In the genomic region with DNA sequence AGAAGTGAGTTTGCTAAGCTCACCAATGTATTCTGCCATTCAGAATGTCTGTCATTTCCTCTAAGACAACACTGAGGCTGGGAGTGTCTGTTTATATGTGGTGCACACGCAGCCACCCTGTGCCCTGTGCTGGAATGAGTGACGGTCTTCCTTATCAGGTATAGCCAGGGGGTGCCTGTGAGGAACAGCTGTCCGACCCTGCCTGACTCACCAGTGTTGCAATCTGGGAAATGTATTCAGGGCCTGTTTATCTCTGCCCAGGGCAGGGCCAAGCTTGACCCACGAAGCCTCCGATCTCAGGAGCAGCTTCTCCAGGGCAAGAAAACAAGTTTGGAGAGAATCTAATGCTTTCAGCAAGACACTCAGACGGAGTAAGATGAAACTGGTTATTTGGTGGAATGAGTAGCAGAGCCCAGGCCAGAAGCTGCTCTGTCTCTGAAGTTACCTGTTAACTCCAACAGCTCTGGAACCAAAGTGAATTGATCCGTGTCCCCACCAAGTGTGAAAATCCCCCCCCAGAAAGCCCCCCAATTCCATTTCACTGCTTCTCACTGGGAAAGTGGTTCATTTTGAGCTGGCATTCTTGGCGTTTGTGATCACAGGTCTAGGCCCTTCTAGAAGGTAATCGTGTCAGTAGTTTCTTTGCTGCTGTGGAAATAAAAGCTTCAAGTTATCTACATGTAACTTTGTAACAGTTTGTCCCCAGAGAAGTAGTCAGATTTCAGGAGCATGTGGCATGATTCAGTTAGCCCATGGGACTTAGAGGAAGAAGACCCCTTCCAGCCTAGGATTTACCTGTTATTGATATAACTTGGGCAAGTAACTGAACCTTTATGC, we compare ENCODE assay signal across 1 cellular context.
TF ChIP-seq lines count a peak whose summit lies in the region.

No MANE protein-coding gene starts in this region.

TF ChIP-seq in HepG2, 621 proteins besides CTCF, POLR2A, EP300 and RAD21 (continued from another document and continues in another):
- TF ChIP-seq REPIN1 (CRISPR knock-in tag; IDR thresholded peaks at IDR 0.05; ENCODE audit: borderline replicate concordance, low read depth) (peak; percentile 53; the same call in 1 of the 2 replicates), ZNF335 (CRISPR knock-in tag; IDR thresholded peaks at IDR 0.05) (peak; percentile 76; the same call in 1 of the 2 replicates), ZNF12 (CRISPR knock-in tag; IDR thresholded peaks at IDR 0.05) (peak; percentile 69; the same call in 1 of the 2 replicates), RBAK (CRISPR knock-in tag; IDR thresholded peaks at IDR 0.05) (0 out of 2 replicates have a peak, but pooled peaks have one; percentile 55), MEIS2 (CRISPR knock-in tag; IDR thresholded peaks at IDR 0.05) (peak; percentile 68; the same call in 1 of the 2 replicates), IKZF5 (CRISPR knock-in tag; IDR thresholded peaks at IDR 0.05) (peak; percentile 70; the same call in 1 of the 2 replicates), TRIM22 (IDR thresholded peaks at IDR 0.05) (no peak), JUN (CRISPR knock-in tag; IDR thresholded peaks at IDR 0.05) (peak; percentile 82), ZNF501 (CRISPR knock-in tag; IDR thresholded peaks at IDR 0.05) (peak; percentile 83), LCORL (IDR thresholded peaks at IDR 0.05) (no peak), LCORL (CRISPR knock-in tag; IDR thresholded peaks at IDR 0.05) (peak; percentile 77), ARID5B (CRISPR knock-in tag; IDR thresholded peaks at IDR 0.05) (peak; percentile 83), ZNF562 (CRISPR knock-in tag; IDR thresholded peaks at IDR 0.05; ENCODE audit: borderline replicate concordance) (no peak), ZNF292 (CRISPR knock-in tag; IDR thresholded peaks at IDR 0.05; ENCODE audit: borderline replicate concordance, low read depth) (peak; percentile 90; the same call in 1 of the 2 replicates), ZC3H4 (CRISPR knock-in tag; IDR thresholded peaks at IDR 0.05; ENCODE audit: borderline replicate concordance) (no peak), U2AF2 (IDR thresholded peaks at IDR 0.05; ENCODE audit: low read depth, low read length) (no peak), HIC2 (CRISPR knock-in tag; IDR thresholded peaks at IDR 0.05; ENCODE audit: low read depth) (peak; percentile 83), ZNF460 (CRISPR knock-in tag; IDR thresholded peaks at IDR 0.05; ENCODE audit: borderline replicate concordance) (peak; percentile 15; the same call in 1 of the 2 replicates), ZNF773 (CRISPR knock-in tag; IDR thresholded peaks at IDR 0.05; ENCODE audit: borderline replicate concordance) (no peak), ZNF629 (CRISPR knock-in tag; conservative IDR thresholded peaks at IDR 0.05) (no peak)
- TF ChIP-seq, protein P1, sequence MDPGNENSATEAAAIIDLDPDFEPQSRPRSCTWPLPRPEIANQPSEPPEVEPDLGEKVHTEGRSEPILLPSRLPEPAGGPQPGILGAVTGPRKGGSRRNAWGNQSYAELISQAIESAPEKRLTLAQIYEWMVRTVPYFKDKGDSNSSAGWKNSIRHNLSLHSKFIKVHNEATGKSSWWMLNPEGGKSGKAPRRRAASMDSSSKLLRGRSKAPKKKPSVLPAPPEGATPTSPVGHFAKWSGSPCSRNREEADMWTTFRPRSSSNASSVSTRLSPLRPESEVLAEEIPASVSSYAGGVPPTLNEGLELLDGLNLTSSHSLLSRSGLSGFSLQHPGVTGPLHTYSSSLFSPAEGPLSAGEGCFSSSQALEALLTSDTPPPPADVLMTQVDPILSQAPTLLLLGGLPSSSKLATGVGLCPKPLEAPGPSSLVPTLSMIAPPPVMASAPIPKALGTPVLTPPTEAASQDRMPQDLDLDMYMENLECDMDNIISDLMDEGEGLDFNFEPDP (CRISPR knock-in tag; conservative IDR thresholded peaks at IDR 0.05), result no peak
- TF ChIP-seq, protein P2, sequence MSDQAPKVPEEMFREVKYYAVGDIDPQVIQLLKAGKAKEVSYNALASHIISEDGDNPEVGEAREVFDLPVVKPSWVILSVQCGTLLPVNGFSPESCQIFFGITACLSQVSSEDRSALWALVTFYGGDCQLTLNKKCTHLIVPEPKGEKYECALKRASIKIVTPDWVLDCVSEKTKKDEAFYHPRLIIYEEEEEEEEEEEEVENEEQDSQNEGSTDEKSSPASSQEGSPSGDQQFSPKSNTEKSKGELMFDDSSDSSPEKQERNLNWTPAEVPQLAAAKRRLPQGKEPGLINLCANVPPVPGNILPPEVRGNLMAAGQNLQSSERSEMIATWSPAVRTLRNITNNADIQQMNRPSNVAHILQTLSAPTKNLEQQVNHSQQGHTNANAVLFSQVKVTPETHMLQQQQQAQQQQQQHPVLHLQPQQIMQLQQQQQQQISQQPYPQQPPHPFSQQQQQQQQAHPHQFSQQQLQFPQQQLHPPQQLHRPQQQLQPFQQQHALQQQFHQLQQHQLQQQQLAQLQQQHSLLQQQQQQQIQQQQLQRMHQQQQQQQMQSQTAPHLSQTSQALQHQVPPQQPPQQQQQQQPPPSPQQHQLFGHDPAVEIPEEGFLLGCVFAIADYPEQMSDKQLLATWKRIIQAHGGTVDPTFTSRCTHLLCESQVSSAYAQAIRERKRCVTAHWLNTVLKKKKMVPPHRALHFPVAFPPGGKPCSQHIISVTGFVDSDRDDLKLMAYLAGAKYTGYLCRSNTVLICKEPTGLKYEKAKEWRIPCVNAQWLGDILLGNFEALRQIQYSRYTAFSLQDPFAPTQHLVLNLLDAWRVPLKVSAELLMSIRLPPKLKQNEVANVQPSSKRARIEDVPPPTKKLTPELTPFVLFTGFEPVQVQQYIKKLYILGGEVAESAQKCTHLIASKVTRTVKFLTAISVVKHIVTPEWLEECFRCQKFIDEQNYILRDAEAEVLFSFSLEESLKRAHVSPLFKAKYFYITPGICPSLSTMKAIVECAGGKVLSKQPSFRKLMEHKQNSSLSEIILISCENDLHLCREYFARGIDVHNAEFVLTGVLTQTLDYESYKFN (CRISPR knock-in tag; conservative IDR thresholded peaks at IDR 0.05), result peak; percentile 54
- TF ChIP-seq, protein P3, sequence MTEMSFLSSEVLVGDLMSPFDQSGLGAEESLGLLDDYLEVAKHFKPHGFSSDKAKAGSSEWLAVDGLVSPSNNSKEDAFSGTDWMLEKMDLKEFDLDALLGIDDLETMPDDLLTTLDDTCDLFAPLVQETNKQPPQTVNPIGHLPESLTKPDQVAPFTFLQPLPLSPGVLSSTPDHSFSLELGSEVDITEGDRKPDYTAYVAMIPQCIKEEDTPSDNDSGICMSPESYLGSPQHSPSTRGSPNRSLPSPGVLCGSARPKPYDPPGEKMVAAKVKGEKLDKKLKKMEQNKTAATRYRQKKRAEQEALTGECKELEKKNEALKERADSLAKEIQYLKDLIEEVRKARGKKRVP (CRISPR knock-in tag; IDR thresholded peaks at IDR 0.05), result peak in 1 of 2 experiments; percentile 79; a peak in 2 of 4 replicates
- TF ChIP-seq, protein P4, sequence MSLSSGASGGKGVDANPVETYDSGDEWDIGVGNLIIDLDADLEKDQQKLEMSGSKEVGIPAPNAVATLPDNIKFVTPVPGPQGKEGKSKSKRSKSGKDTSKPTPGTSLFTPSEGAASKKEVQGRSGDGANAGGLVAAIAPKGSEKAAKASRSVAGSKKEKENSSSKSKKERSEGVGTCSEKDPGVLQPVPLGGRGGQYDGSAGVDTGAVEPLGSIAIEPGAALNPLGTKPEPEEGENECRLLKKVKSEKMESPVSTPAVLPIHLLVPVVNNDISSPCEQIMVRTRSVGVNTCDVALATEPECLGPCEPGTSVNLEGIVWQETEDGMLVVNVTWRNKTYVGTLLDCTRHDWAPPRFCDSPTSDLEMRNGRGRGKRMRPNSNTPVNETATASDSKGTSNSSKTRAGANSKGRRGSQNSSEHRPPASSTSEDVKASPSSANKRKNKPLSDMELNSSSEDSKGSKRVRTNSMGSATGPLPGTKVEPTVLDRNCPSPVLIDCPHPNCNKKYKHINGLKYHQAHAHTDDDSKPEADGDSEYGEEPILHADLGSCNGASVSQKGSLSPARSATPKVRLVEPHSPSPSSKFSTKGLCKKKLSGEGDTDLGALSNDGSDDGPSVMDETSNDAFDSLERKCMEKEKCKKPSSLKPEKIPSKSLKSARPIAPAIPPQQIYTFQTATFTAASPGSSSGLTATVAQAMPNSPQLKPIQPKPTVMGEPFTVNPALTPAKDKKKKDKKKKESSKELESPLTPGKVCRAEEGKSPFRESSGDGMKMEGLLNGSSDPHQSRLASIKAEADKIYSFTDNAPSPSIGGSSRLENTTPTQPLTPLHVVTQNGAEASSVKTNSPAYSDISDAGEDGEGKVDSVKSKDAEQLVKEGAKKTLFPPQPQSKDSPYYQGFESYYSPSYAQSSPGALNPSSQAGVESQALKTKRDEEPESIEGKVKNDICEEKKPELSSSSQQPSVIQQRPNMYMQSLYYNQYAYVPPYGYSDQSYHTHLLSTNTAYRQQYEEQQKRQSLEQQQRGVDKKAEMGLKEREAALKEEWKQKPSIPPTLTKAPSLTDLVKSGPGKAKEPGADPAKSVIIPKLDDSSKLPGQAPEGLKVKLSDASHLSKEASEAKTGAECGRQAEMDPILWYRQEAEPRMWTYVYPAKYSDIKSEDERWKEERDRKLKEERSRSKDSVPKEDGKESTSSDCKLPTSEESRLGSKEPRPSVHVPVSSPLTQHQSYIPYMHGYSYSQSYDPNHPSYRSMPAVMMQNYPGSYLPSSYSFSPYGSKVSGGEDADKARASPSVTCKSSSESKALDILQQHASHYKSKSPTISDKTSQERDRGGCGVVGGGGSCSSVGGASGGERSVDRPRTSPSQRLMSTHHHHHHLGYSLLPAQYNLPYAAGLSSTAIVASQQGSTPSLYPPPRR (CRISPR knock-in tag; IDR thresholded peaks at IDR 0.05; ENCODE audit: borderline replicate concordance), result peak; percentile 39; the same call in 1 of the 2 replicates
